ENCODE assay signal across 6 cellular contexts in the genomic region with DNA sequence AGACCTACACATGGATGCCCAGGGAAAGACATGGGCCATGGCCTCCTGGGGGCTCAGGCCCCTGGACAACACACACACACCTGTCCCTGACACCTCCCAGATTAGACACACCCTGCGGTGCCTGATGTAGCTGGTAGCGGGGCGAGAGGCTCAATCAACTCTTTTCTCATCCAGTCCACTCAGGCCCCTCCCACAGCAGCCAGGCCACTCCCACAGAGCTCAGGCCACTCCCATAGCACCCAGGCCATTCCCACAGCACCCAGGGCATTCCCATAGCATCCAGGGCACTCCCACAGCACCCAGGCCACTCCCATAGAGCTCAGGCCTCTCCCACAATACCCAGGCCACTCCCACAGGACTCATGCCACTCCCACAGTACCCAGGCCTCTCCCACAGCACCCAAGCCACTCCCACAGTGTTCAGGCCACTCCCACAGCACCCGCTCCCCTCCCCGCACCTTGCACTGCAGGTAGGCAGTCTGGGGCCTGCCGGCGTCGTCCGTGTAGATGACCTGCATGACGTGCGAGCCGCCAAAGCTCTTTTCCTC. TPM values are rescaled to one million over a fixed set of nuclear protein-coding genes. Genes with fewer than 3 reads are reported as not detected.
A peak's percentile ranks its signal among the peaks of the same experiment; 100 is the strongest.
DNase-seq lines count a peak whose midpoint lies in the region; ATAC-seq and TF ChIP-seq lines count a peak whose summit lies in the region.
"Not testable (repeated sequence)": the region's sequence is repeated elsewhere in the genome, so short reads cannot be mapped to it uniquely, and the experiment has no call there.

No MANE protein-coding gene starts in this region.

- not testable (repeated sequence) for TF ChIP-seq CTCF in CD14-positive monocyte (IDR thresholded peaks at IDR 0.05); gastroesophageal sphincter (IDR thresholded peaks at IDR 0.05)

- not testable (repeated sequence) for H3K9me3 ChIP-seq in gastroesophageal sphincter

- peak overlapping the region in 1 of 7 donors; percentile 30 for H3K27ac Mint-ChIP-seq in CD14-positive monocyte
- H3K27ac Mint-ChIP-seq in activated CD8-positive, alpha-beta memory T cell treated with anti-CD3 and anti-CD28 coated beads, Interleukin-2, amount 10 ng/mL, durations not matched to agents 7 days and 5 days: not testable (repeated sequence)

- intact Hi-C loops in CD14-positive monocyte (cut with micrococcal nuclease); sciatic nerve (cut with DNase I): not testable (repeated sequence)

- not testable (repeated sequence) for H3K4me3 Mint-ChIP-seq in CD14-positive monocyte; activated CD8-positive, alpha-beta memory T cell treated with anti-CD3 and anti-CD28 coated beads, Interleukin-2, amount 10 ng/mL, durations not matched to agents 7 days and 5 days

- H3K36me3 Mint-ChIP-seq in CD14-positive monocyte; activated CD8-positive, alpha-beta memory T cell treated with anti-CD3 and anti-CD28 coated beads, Interleukin-2, amount 10 ng/mL, durations not matched to agents 7 days and 5 days: not testable (repeated sequence)

- H3K4me1 Mint-ChIP-seq in CD14-positive monocyte; activated CD8-positive, alpha-beta memory T cell treated with anti-CD3 and anti-CD28 coated beads, Interleukin-2, amount 10 ng/mL, durations not matched to agents 7 days and 5 days: not testable (repeated sequence)

- H3K27me3 ChIP-seq in gastroesophageal sphincter: not testable (repeated sequence)

- not testable (repeated sequence) for H3K4me1 ChIP-seq in gastroesophageal sphincter

- not testable (repeated sequence) for H3K36me3 ChIP-seq in gastroesophageal sphincter

- no CpG with 5 or more reads among the region's 12 CpGs for WGBS in gastroesophageal sphincter (ENCODE audit: low coverage in 1 of 2), 2 donors

- TF ChIP-seq POLR2A in gastroesophageal sphincter (IDR thresholded peaks at IDR 0.05): not testable (repeated sequence)

- H3K27ac ChIP-seq in gastroesophageal sphincter: not testable (repeated sequence)

- ATAC-seq in GM21717 (IDR thresholded peaks at IDR 0.05; ENCODE audit: unreplicated experiment) (peak; percentile 53), HG03439 (IDR thresholded peaks at IDR 0.05; ENCODE audit: unreplicated experiment) (peak; percentile 37), gastroesophageal sphincter (peak; percentile 28), sciatic nerve (peak; percentile 48)
- peak; percentile 49 for ATAC-seq in activated CD8-positive, alpha-beta memory T cell treated with anti-CD3 and anti-CD28 coated beads, Interleukin-2, amount 10 ng/mL, durations not matched to agents 7 days and 5 days

- not testable (repeated sequence) for H3K27me3 Mint-ChIP-seq in CD14-positive monocyte (ENCODE audit: low read depth in 3 of 3); activated CD8-positive, alpha-beta memory T cell treated with anti-CD3 and anti-CD28 coated beads, Interleukin-2, amount 10 ng/mL, durations not matched to agents 7 days and 5 days

- TF ChIP-seq EP300 in gastroesophageal sphincter (IDR thresholded peaks at IDR 0.05): not testable (repeated sequence)

- CTCF ChIA-PET in activated CD8-positive, alpha-beta memory T cell treated with anti-CD3 and anti-CD28 coated beads, Interleukin-2, amount 10 ng/mL, durations not matched to agents 7 days and 5 days (lab: Charles Lee): not testable (repeated sequence)

- H3K9me3 Mint-ChIP-seq in CD14-positive monocyte; activated CD8-positive, alpha-beta memory T cell treated with anti-CD3 and anti-CD28 coated beads, Interleukin-2, amount 10 ng/mL, durations not matched to agents 7 days and 5 days (ENCODE audit: low read depth): not testable (repeated sequence)

- not testable (repeated sequence) for H3K4me3 ChIP-seq in gastroesophageal sphincter

- DNase-seq in CD14-positive monocyte (ENCODE audit: low spot score): peak; percentile 62
- peak; percentile 67 for DNase-seq in activated CD8-positive, alpha-beta memory T cell treated with anti-CD3 and anti-CD28 coated beads, Interleukin-2, amount 10 ng/mL, durations not matched to agents 7 days and 5 days
- peak; percentile 76 for DNase-seq in sciatic nerve (ENCODE audit: low spot score)

RNA-seq across cellular contexts. Expression of gene POLR2J, which starts 11.9 kb away (rescaled TPM):
- 100 to 1,000 TPM in 1 of 2 donors, 10 to 100 TPM in 1; 65.7 to 104 TPM for polyA plus RNA-seq in CD14-positive monocyte
- 10 to 100 TPM; 52.9 to 56.7 TPM for total RNA-seq in activated CD8-positive, alpha-beta memory T cell treated with anti-CD3 and anti-CD28 coated beads, Interleukin-2, amount 10 ng/mL, durations not matched to agents 7 days and 5 days
- total RNA-seq in gastroesophageal sphincter (10 to 100 TPM in 3 of 4 donors, 1 to 10 TPM in 1; 6.7 to 24.1 (median 19.9) TPM), sciatic nerve (31.6 TPM)

RNA-seq across cellular contexts. Expression of gene LRWD1, which starts 25.8 kb away (rescaled TPM):
- polyA plus RNA-seq in CD14-positive monocyte: 1 to 10 TPM; 5.4 to 6.1 TPM
- total RNA-seq in activated CD8-positive, alpha-beta memory T cell treated with anti-CD3 and anti-CD28 coated beads, Interleukin-2, amount 10 ng/mL, durations not matched to agents 7 days and 5 days: 10 to 100 TPM; 20.6 to 24.0 TPM
- 10 to 100 TPM in 3 of 4 donors, 1 to 10 TPM in 1; 7.5 to 24.4 (median 12.3) TPM for total RNA-seq in gastroesophageal sphincter
- 11.1 TPM for total RNA-seq in sciatic nerve

RNA-seq across cellular contexts. Expression of gene ALKBH4, which starts 25.9 kb away (rescaled TPM):
- 10 to 100 TPM in 1 of 2 donors, 1 to 10 TPM in 1; 9.7 to 11.8 TPM for polyA plus RNA-seq in CD14-positive monocyte
- total RNA-seq in activated CD8-positive, alpha-beta memory T cell treated with anti-CD3 and anti-CD28 coated beads, Interleukin-2, amount 10 ng/mL, durations not matched to agents 7 days and 5 days: 10 to 100 TPM; 11.2 to 14.6 TPM
- 10 to 100 TPM in 3 of 4 donors, 1 to 10 TPM in 1; 9.7 to 31.6 (median 14.8) TPM for total RNA-seq in gastroesophageal sphincter
- 8.6 TPM for total RNA-seq in sciatic nerve

RNA-seq across cellular contexts. Expression of gene RASA4B, which starts 27.0 kb away (rescaled TPM):
- 10 to 100 TPM in 1 of 2 donors, 1 to 10 TPM in 1; 6.3 to 20.1 TPM for polyA plus RNA-seq in CD14-positive monocyte
- 10 to 100 TPM; 14.8 to 16.7 TPM for total RNA-seq in activated CD8-positive, alpha-beta memory T cell treated with anti-CD3 and anti-CD28 coated beads, Interleukin-2, amount 10 ng/mL, durations not matched to agents 7 days and 5 days
- total RNA-seq in gastroesophageal sphincter: 10 to 100 TPM in 1 of 4 donors, 1 to 10 TPM in 3; 6.1 to 34.3 (median 8.8) TPM
- 59.3 TPM for total RNA-seq in sciatic nerve

RNA-seq across cellular contexts. Expression of gene UPK3BL2, which starts 52.9 kb away (rescaled TPM):
- under 1 TPM; 0.30 to 0.39 TPM for polyA plus RNA-seq in CD14-positive monocyte
- total RNA-seq in activated CD8-positive, alpha-beta memory T cell treated with anti-CD3 and anti-CD28 coated beads, Interleukin-2, amount 10 ng/mL, durations not matched to agents 7 days and 5 days: 10 to 100 TPM; 11.0 to 11.6 TPM
- total RNA-seq in gastroesophageal sphincter (1 to 10 TPM; 3.0 to 6.1 (median 4.4) TPM), sciatic nerve (31.6 TPM)
